Comparison of ENCODE assay signal across 8 cellular contexts in the genomic region with DNA sequence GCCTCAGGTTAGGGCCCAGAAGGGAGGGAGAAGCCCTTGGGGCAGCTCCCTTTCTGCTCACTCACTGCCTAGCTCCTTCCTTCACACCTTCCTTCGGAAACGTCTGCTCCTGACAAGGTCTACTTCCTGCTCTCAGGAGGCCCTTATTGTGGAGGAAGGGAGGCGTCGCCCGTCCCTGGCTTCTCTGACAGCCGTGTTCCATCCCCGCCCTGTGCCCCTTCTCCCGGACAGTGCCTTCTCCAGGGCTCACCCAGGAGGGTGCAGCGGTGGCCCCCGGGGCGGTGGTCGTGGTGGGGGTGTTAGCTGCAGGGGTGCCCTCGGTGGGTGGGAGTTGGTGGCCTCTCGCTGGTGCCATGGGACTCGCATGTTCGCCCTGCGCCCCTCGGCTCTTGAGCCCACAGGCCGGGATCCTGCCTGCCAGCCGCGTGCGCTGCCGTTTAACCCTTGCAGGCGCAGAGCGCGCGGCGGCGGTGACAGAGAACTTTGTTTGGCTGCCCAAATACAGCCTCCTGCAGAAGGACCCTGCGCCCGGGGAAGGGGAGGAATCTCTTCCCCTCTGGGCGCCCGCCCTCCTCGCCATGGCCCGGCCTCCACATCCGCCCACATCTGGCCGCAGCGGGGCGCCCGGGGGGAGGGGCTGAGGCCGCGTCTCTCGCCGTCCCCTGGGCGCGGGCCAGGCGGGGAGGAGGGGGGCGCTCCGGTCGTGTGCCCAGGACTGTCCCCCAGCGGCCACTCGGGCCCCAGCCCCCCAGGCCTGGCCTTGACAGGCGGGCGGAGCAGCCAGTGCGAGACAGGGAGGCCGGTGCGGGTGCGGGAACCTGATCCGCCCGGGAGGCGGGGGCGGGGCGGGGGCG.
DNase-seq lines count a peak whose midpoint lies in the region; ATAC-seq, FAIRE-seq and TF ChIP-seq lines count a peak whose summit lies in the region.

No MANE protein-coding gene starts in this region.

- H3K27me3 Mint-ChIP-seq in neural crest cell (ENCODE audit: low read depth): peaks cover 2% of the 10 kb centered on the region

- peak; percentile 51 for ATAC-seq in HG03097 (IDR thresholded peaks at IDR 0.05; ENCODE audit: low FRiP score, unreplicated experiment)

- H3K4me3 ChIP-seq in GM12875 (ENCODE audit: low read depth, low read length) (peak overlapping the region; percentile 65), OCI-LY1 (ENCODE audit: low read depth, low read length, poor library complexity, severe bottlenecking) (peak overlapping the region; percentile 54)

- no peaks in the 10 kb centered on the region for H3K36me3 ChIP-seq in OCI-LY1 (ENCODE audit: insufficient read depth, low read length)

- TF ChIP-seq CTCF in GM12875 (IDR thresholded peaks at IDR 0.05; ENCODE audit: borderline replicate concordance, insufficient read depth, low read depth, low read length) (no peak), OCI-LY1 (IDR thresholded peaks at IDR 0.05; ENCODE audit: low read length) (no peak), neural crest cell (conservative IDR thresholded peaks at IDR 0.05) (peak; percentile 15)

- H3K27ac ChIP-seq in OCI-LY1 (ENCODE audit: low read depth, low read length, poor library complexity, severe bottlenecking): peak overlapping the region; percentile 28

- H3K9me3 Mint-ChIP-seq in neural crest cell: no peaks in the 10 kb centered on the region

- H3K9me2 ChIP-seq in OCI-LY1 (ENCODE audit: low read depth, low read length): no peaks in the 10 kb centered on the region

- peaks cover 2% of the 10 kb centered on the region for H3K36me3 Mint-ChIP-seq in neural crest cell (ENCODE audit: low read depth)

- H3F3A ChIP-seq in OCI-LY1 (ENCODE audit: insufficient read depth, low read length): no peaks in the 10 kb centered on the region

- H3K79me2 ChIP-seq in OCI-LY1 (ENCODE audit: insufficient read depth, low read length): no peaks in the 10 kb centered on the region

- DNase-seq in activated naive CD4-positive, alpha-beta T cell treated with Interleukin-2 at 50 U/mL for 16 hours: peak; percentile 58
- DNase-seq in frontal cortex (ENCODE audit: low spot score in 2 of 2): peak; percentile 77 to 83
- peak; percentile 79 for DNase-seq in neural crest cell (ENCODE audit: low read depth, low spot score)
- DNase-seq in D341Med (ENCODE audit: low spot score): no peak
- no peak for DNase-seq in NCI-H1930 (lab: John Stamatoyannopoulos, UW)

- no peak overlapping the region; the same call in 1 of the 2 replicates for H3K9ac ChIP-seq in OCI-LY1 (ENCODE audit: low read length)

- peaks cover 42% of the 10 kb centered on the region for H3K4me1 ChIP-seq in OCI-LY1 (ENCODE audit: insufficient read depth, low read length, severe bottlenecking)

- H2AFZ ChIP-seq in OCI-LY1 (ENCODE audit: low read length): no peak overlapping the region

- H3K4me3 Mint-ChIP-seq in neural crest cell: peak overlapping the region; percentile 79

- peak overlapping the region; percentile 66 for H3K4me2 ChIP-seq in OCI-LY1 (ENCODE audit: low read length)

- peak overlapping the region; percentile 84 for H3K27ac Mint-ChIP-seq in neural crest cell (ENCODE audit: unreplicated experiment)

- FAIRE-seq in frontal cortex (lab: Jason Lieb, UNC): no peak

- H3K4me1 Mint-ChIP-seq in neural crest cell: peaks cover 61% of the 10 kb centered on the region

- H4K20me1 ChIP-seq in OCI-LY1 (ENCODE audit: insufficient read depth, low read length): no peaks in the 10 kb centered on the region

- no peaks in the 10 kb centered on the region for H3K9me3 ChIP-seq in OCI-LY1 (ENCODE audit: low read length)

- peaks cover 9% of the 10 kb centered on the region; the same call in 1 of the 2 replicates for H3K27me3 ChIP-seq in OCI-LY1 (ENCODE audit: insufficient read depth, low read length)

Comparison
In these comparisons a context has a peak if more than half of its experiments do, and no peak if none do; other contexts are left out.
1. DNase-seq: peak in activated naive CD4-positive, alpha-beta T cell treated with Interleukin-2 at 50 U/mL for 16 hours (single experiment), frontal cortex (2 of 2) and neural crest cell (single experiment); none in D341Med (single experiment) and NCI-H1930 (0 of 2).